ENCODE assay signal across 12 cellular contexts in genomic region chr1:184350573-184350972, GRCh38. TPM values are rescaled to one million over a fixed set of nuclear protein-coding genes. Genes with fewer than 3 reads are reported as not detected.
DNase-seq lines count a peak whose midpoint lies in the region; ATAC-seq and TF ChIP-seq lines count a peak whose summit lies in the region.
"Had no signal": no experiment of that assay in that cellular context is flagged by ENCODE, and none has a peak within 500 bp of the region (broad histone marks: within the 10 kb centered on the region; RNA-seq: fewer than 3 reads in every experiment).

No MANE protein-coding gene starts in this region.

- H3K4me3 ChIP-seq in SK-N-MC (peak overlapping the region; percentile 52), psoas muscle (no peak overlapping the region)

- H2BK15ac ChIP-seq in H9 (ENCODE audit: low read depth, low read length) = no peak overlapping the region

- H3K27me3 ChIP-seq in H9 (ENCODE audit: insufficient read depth, low read length) = no peaks in the 10 kb centered on the region
- no peaks in the 10 kb centered on the region for H3K27me3 ChIP-seq in psoas muscle (ENCODE audit: insufficient read depth in 3 of 3, low read length in 2 of 3)

- H2BK20ac ChIP-seq in H9 (ENCODE audit: low read depth, low read length, poor library complexity, severe bottlenecking) = peak overlapping the region; percentile 78

- H3K14ac ChIP-seq in H9 (ENCODE audit: insufficient read depth, low read length) = no peak overlapping the region

- no peak overlapping the region for H3K18ac ChIP-seq in H9 (ENCODE audit: insufficient read length, low read depth, low read length)

- H3T11ph ChIP-seq in H9 (ENCODE audit: low read length) = no peak overlapping the region

- no peak overlapping the region for H2AK5ac ChIP-seq in H9 (ENCODE audit: insufficient read length, low read length)

- no peak overlapping the region for H2BK12ac ChIP-seq in H9 (ENCODE audit: insufficient read length, low read depth, low read length)

- ATAC-seq in psoas muscle (no peak), GM21515 (IDR thresholded peaks at IDR 0.05; ENCODE audit: unreplicated experiment) (no peak)
- ATAC-seq: HCT116, HepG2 had no signal

- no peak for TF ChIP-seq POLR2A in erythroblast (IDR thresholded peaks at IDR 0.05; ENCODE audit: low read length)

- H3K27ac ChIP-seq in H9 (ENCODE audit: insufficient read length, low read depth, low read length) (no peak overlapping the region), SK-N-MC (peak overlapping the region; percentile 97), psoas muscle (no peak overlapping the region)

- H4K8ac ChIP-seq in H9 (replicated peaks; ENCODE audit: insufficient read length, low read depth, low read length) = no peak overlapping the region

- no peak overlapping the region for H2BK5ac ChIP-seq in H9 (ENCODE audit: insufficient read length, low read length)

- WGBS in H9 (ENCODE audit: extremely low coverage, insufficient read length, low lambda C conversion rate) = no CpG with 5 or more reads among the region's 2 CpGs
- WGBS in psoas muscle, 3 donors = 70 to 80% (median 78%) methylated on average over 2 of the region's 2 CpGs

- H2AFZ ChIP-seq in H9 (ENCODE audit: low read length) = no peak overlapping the region

- no peak overlapping the region for H3K27ac Mint-ChIP-seq in H9
- H3K27ac Mint-ChIP-seq: CD8-positive, alpha-beta memory T cell had no signal

- H3K9ac ChIP-seq in H9 (ENCODE audit: extremely low read depth, insufficient read length, low read length) = no peak overlapping the region
- peak overlapping the region; percentile 64 for H3K9ac ChIP-seq in SK-N-MC (ENCODE audit: insufficient read length)

- H3K23me2 ChIP-seq in H9 (ENCODE audit: insufficient read length, low read depth, low read length, poor library complexity, severe bottlenecking) = no peaks in the 10 kb centered on the region

- no peak overlapping the region for H2BK120ac ChIP-seq in H9 (ENCODE audit: low read depth, low read length, poor library complexity, severe bottlenecking)

- H3K4me3 Mint-ChIP-seq in H9 = no peak overlapping the region
- H3K4me3 Mint-ChIP-seq: CD8-positive, alpha-beta memory T cell had no signal

- DNase-seq in H9 = no peak
- no peak for DNase-seq in SK-N-MC (ENCODE audit: low read depth, low spot score)
- DNase-seq in erythroblast (lab: John Stamatoyannopoulos, UW) = peak; percentile 47 to 85
- DNase-seq in NCI-H1694 (lab: John Stamatoyannopoulos, UW) = no peak
- DNase-seq in psoas muscle = no peak
- DNase-seq: Caco-2; CD8-positive, alpha-beta memory T cell; DND-41; GF-D8 had no signal

- H3K79me1 ChIP-seq in H9 (ENCODE audit: insufficient read depth, low read depth, low read length, poor library complexity, severe bottlenecking) = no peaks in the 10 kb centered on the region

- H3K9me3 ChIP-seq in H9 (ENCODE audit: control insufficient read depth, low read depth, low read length) = no peaks in the 10 kb centered on the region
- no peaks in the 10 kb centered on the region for H3K9me3 ChIP-seq in SK-N-MC (ENCODE audit: low read depth, low read length)
- H3K9me3 ChIP-seq in psoas muscle = no peaks in the 10 kb centered on the region

- H3K4me1 Mint-ChIP-seq in H9 = peaks cover 4 to 5% of the 10 kb centered on the region in 2 experiments; a peak in 2 of 4 replicates
- H3K4me1 Mint-ChIP-seq: CD8-positive, alpha-beta memory T cell had no signal

- no peak overlapping the region for H4K91ac ChIP-seq in H9 (ENCODE audit: insufficient read length, low read depth, low read length)

- no peaks in the 10 kb centered on the region for H3K9me3 Mint-ChIP-seq in H9

- TF ChIP-seq CTCF in H9 (conservative IDR thresholded peaks at IDR 0.05) = no peak
- no peak for TF ChIP-seq CTCF in psoas muscle (IDR thresholded peaks at IDR 0.05)

- no peak overlapping the region for H3K4ac ChIP-seq in H9 (ENCODE audit: low read depth, low read length)

- no peaks in the 10 kb centered on the region; the same call in 1 of the 2 replicates for H3K27me3 Mint-ChIP-seq in H9 (ENCODE audit: low read depth)

- H3K79me2 ChIP-seq in H9 (ENCODE audit: insufficient read depth, low read length) = no peaks in the 10 kb centered on the region

- H3K23ac ChIP-seq in H9 (ENCODE audit: insufficient read length, low read depth, low read length) = no peak overlapping the region

- no peak overlapping the region for H4K5ac ChIP-seq in H9 (ENCODE audit: insufficient read length, low read depth, low read length)

- no peak overlapping the region for H3K4me2 ChIP-seq in H9 (ENCODE audit: insufficient read depth, insufficient read length, low read length)

- intact Hi-C loops in psoas muscle (cut with DNase I) = no loop called here

- no peaks in the 10 kb centered on the region for H3K36me3 Mint-ChIP-seq in H9 (ENCODE audit: insufficient read depth in 1 of 3, low read depth in 3 of 3)
- H3K36me3 Mint-ChIP-seq: CD8-positive, alpha-beta memory T cell had no signal

- H3K36me3 ChIP-seq in SK-N-MC (ENCODE audit: insufficient read depth, low read length) = no peaks in the 10 kb centered on the region
- no peaks in the 10 kb centered on the region for H3K36me3 ChIP-seq in psoas muscle (ENCODE audit: insufficient read depth in 1 of 2, low read depth in 1 of 2)

- H3K56ac ChIP-seq in H9 (ENCODE audit: insufficient read length, low read depth, low read length) = no peak overlapping the region

- no peaks in the 10 kb centered on the region for H4K20me1 ChIP-seq in H9 (ENCODE audit: control insufficient read depth, insufficient read depth, insufficient read length)

- H3K4me1 ChIP-seq in H9 (ENCODE audit: insufficient read depth, low read length) (no peaks in the 10 kb centered on the region), psoas muscle (peaks cover 15% of the 10 kb centered on the region)
- H3K4me1 ChIP-seq: Caco-2 had no signal

RNA-seq across cellular contexts. Expression of gene C1orf21, which starts 36.3 kb away (rescaled TPM):
- total RNA-seq in H9 (2021) (36.0 and 36.4 TPM in 2 replicates), psoas muscle (100 to 1,000 TPM; 103 to 184 (median 149) TPM)
- 100 to 1,000 TPM in 2 of 3 donors, 10 to 100 TPM in 1; 55.5 to 216 (median 185) TPM for polyA plus RNA-seq in psoas muscle
- total RNA-seq: HepG2 had no signal
- polyA plus RNA-seq: HepG2 had no signal

Comparison
In these comparisons a context has a peak if more than half of its experiments do, and no peak if none do; other contexts are left out.
1. DNase-seq: peak in erythroblast (2 of 2); none in H9 (single experiment), SK-N-MC (single experiment), NCI-H1694 (single experiment) and psoas muscle (0 of 2).